Comparison of ENCODE assay signal across 38 cellular contexts in the genomic region with DNA sequence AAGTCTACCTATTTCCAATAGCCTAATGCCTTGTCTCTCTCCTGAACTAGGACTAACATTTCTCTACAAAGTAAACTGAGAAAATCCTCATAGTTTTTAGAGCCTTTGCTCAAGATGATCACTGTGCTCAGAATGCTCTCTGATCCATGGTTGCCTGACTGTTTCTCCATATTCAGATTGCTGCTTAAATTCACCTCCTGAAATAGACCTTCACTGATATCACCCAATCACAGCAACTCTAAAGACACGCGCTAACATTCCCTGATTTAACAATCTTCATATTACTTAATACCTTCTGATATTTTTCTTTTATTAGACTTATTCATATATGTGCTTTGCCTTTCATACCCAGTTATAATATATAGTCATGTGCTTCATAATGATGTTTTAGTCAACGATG.
"Had no signal": no experiment of that assay in that cellular context is flagged by ENCODE, and none has a peak within 500 bp of the region (broad histone marks: within the 10 kb centered on the region; RNA-seq: fewer than 3 reads in every experiment).

No MANE protein-coding gene starts in this region.

- H3K27ac Mint-ChIP-seq: activated naive CD4-positive, alpha-beta T cell treated with anti-CD3 and anti-CD28 coated beads for 36 hours; activated naive CD4-positive, alpha-beta T cell treated with anti-CD3 and anti-CD28 coated beads, Interleukin-2, amount 10 ng/mL, durations not matched to agents 7 days and 5 days; activated naive CD4-positive, alpha-beta T cell treated with anti-CD3 and anti-CD28 coated beads, Interleukin-2, amount 50 U/mL, for 24 hours; activated naive CD4-positive, alpha-beta T cell treated with anti-CD3 and anti-CD28 coated beads, Interleukin-2, amount 50 U/mL, for 72 hours; activated naive CD8-positive, alpha-beta T cell; activated naive CD8-positive, alpha-beta T cell treated with anti-CD3 and anti-CD28 coated beads for 36 hours; activated naive CD8-positive, alpha-beta T cell treated with anti-CD3 and anti-CD28 coated beads, Interleukin-2, amount 10 ng/mL, durations not matched to agents 7 days and 5 days; activated naive CD8-positive, alpha-beta T cell treated with anti-CD3 and anti-CD28 coated beads, Interleukin-2, amount 50 U/mL, for 24 hours; activated T-cell treated with anti-CD3 and anti-CD28 coated beads, Interleukin-2, amount 50 U/mL, for 72 hours; activated T-helper 1 cell treated with anti-CD3 and anti-CD28 coated beads, Interleukin-12 subunit alpha, Interleukin-12 subunit beta, Interleukin-2, Interleukin-4 antibody, amounts not matched to agents 30 ng/mL and 10 ng/mL and 1 ng/mL, durations not matched to agents 14 hours and 24 hours and 36 hours; activated T-helper 17 cell treated with anti-CD3 and anti-CD28 coated beads, Interleukin-2, amount 50 U/mL, for 72 hours; activated T-helper 2 cell treated with anti-CD3 and anti-CD28 coated beads, Interferon-gamma antibody, Interleukin-2, Interleukin-4, amounts not matched to agents 10 μg/mL and 5 μg/mL and 100 μg/mL, durations not matched to agents 14 hours and 24 hours and 36 hours; brain had no signal

- FAIRE-seq: astrocyte, colon had no signal

- H3K4me3 Mint-ChIP-seq: activated naive CD4-positive, alpha-beta T cell treated with anti-CD3 and anti-CD28 coated beads for 36 hours; activated naive CD4-positive, alpha-beta T cell treated with anti-CD3 and anti-CD28 coated beads, Interleukin-2, amount 10 ng/mL, durations not matched to agents 7 days and 5 days; activated naive CD4-positive, alpha-beta T cell treated with anti-CD3 and anti-CD28 coated beads, Interleukin-2, amount 50 U/mL, for 24 hours; activated naive CD8-positive, alpha-beta T cell; activated naive CD8-positive, alpha-beta T cell treated with anti-CD3 and anti-CD28 coated beads for 36 hours; activated naive CD8-positive, alpha-beta T cell treated with anti-CD3 and anti-CD28 coated beads, Interleukin-2, amount 10 ng/mL, durations not matched to agents 7 days and 5 days; activated naive CD8-positive, alpha-beta T cell treated with anti-CD3 and anti-CD28 coated beads, Interleukin-2, amount 50 U/mL, for 24 hours; activated T-cell treated with anti-CD3 and anti-CD28 coated beads, Interleukin-2, amount 50 U/mL, for 4 hours; activated T-cell treated with anti-CD3 and anti-CD28 coated beads, Interleukin-2, amount 50 U/mL, for 72 hours; activated T-helper 1 cell treated with anti-CD3 and anti-CD28 coated beads, Interleukin-12 subunit alpha, Interleukin-12 subunit beta, Interleukin-2, Interleukin-4 antibody, amounts not matched to agents 30 ng/mL and 10 ng/mL and 1 ng/mL, durations not matched to agents 14 hours and 24 hours and 36 hours; activated T-helper 17 cell treated with anti-CD3 and anti-CD28 coated beads, Interleukin-2, amount 50 U/mL, for 72 hours; brain; central memory CD8-positive, alpha-beta T cell had no signal

- DNase-seq: activated effector memory CD4-positive, alpha-beta T cell treated with anti-CD3 and anti-CD28 coated beads, Interleukin-2, amount 50 U/mL, for 16 hours; activated effector memory CD4-positive, alpha-beta T cell treated with Interleukin-2 at 50 U/mL for 16 hours; activated gamma-delta T cell; activated gamma-delta T cell treated with Interleukin-2 at 50 U/mL for 16 hours; activated naive CD4-positive, alpha-beta T cell; activated naive CD4-positive, alpha-beta T cell treated with anti-CD3 and anti-CD28 coated beads for 36 hours; activated naive CD4-positive, alpha-beta T cell treated with anti-CD3 and anti-CD28 coated beads, Interleukin-2, amount 10 ng/mL, durations not matched to agents 7 days and 5 days; activated naive CD4-positive, alpha-beta T cell treated with anti-CD3 and anti-CD28 coated beads, Interleukin-2, amount 50 U/mL, for 16 hours; activated naive CD4-positive, alpha-beta T cell treated with Interleukin-2 at 50 U/mL for 16 hours; activated naive CD8-positive, alpha-beta T cell treated with anti-CD3 and anti-CD28 coated beads for 36 hours; activated naive CD8-positive, alpha-beta T cell treated with anti-CD3 and anti-CD28 coated beads, Interleukin-2, amount 10 ng/mL, durations not matched to agents 7 days and 5 days; activated naive CD8-positive, alpha-beta T cell treated with anti-CD3 and anti-CD28 coated beads, Interleukin-2, amount 50 U/mL, for 24 hours; activated T-cell treated with anti-CD3 and anti-CD28 coated beads, Interleukin-2, amount 50 U/mL, for 4 hours; activated T-cell treated with anti-CD3 and anti-CD28 coated beads, Interleukin-2, amount 50 U/mL, for 48 hours; activated T-cell treated with anti-CD3 and anti-CD28 coated beads, Interleukin-2, amount 50 U/mL, for 72 hours; adrenal gland; amniotic stem cell; amygdala; anterior cingulate cortex; aorta; body of pancreas; brain microvascular endothelial cell; caudate nucleus; central memory CD4-positive, alpha-beta T cell; cerebellar nuclear complex had no signal

- H3K4me3 ChIP-seq: adrenal gland, ascending aorta, body of pancreas, breast epithelium, cardiac muscle cell had no signal

- H3K27ac ChIP-seq: adrenal gland, ascending aorta, body of pancreas, brain microvascular endothelial cell, breast epithelium, cardiac muscle cell had no signal

- H3K9me3 Mint-ChIP-seq: activated naive CD4-positive, alpha-beta T cell treated with anti-CD3 and anti-CD28 coated beads for 36 hours; activated naive CD8-positive, alpha-beta T cell treated with anti-CD3 and anti-CD28 coated beads for 36 hours; activated naive CD8-positive, alpha-beta T cell treated with anti-CD3 and anti-CD28 coated beads, Interleukin-2, amount 50 U/mL, for 24 hours; activated T-helper 17 cell treated with anti-CD3 and anti-CD28 coated beads, Interleukin-2, amount 50 U/mL, for 72 hours; central memory CD8-positive, alpha-beta T cell had no signal

- H3K36me3 ChIP-seq: adrenal gland, ascending aorta, brain microvascular endothelial cell, breast epithelium, cardiac muscle cell had no signal

- H3K9me3 ChIP-seq: adrenal gland, ascending aorta, body of pancreas, breast epithelium had no signal

- ATAC-seq: activated naive CD4-positive, alpha-beta T cell treated with anti-CD3 and anti-CD28 coated beads, Interleukin-2, amount 50 U/mL, for 72 hours; activated naive CD8-positive, alpha-beta T cell treated with anti-CD3 and anti-CD28 coated beads, Interleukin-2, amount 50 U/mL, for 24 hours; activated T-cell treated with anti-CD3 and anti-CD28 coated beads, Interleukin-2, amount 50 U/mL, for 4 hours; activated T-cell treated with anti-CD3 and anti-CD28 coated beads, Interleukin-2, amount 50 U/mL, for 72 hours; activated T-helper 17 cell treated with anti-CD3 and anti-CD28 coated beads, Interleukin-2, amount 50 U/mL, for 72 hours; body of pancreas had no signal

- H3K27me3 Mint-ChIP-seq: activated naive CD4-positive, alpha-beta T cell treated with anti-CD3 and anti-CD28 coated beads, Interleukin-2, amount 50 U/mL, for 24 hours; activated naive CD8-positive, alpha-beta T cell; activated naive CD8-positive, alpha-beta T cell treated with anti-CD3 and anti-CD28 coated beads for 36 hours; activated naive CD8-positive, alpha-beta T cell treated with anti-CD3 and anti-CD28 coated beads, Interleukin-2, amount 10 ng/mL, durations not matched to agents 7 days and 5 days; activated naive CD8-positive, alpha-beta T cell treated with anti-CD3 and anti-CD28 coated beads, Interleukin-2, amount 50 U/mL, for 24 hours; activated T-helper 17 cell treated with anti-CD3 and anti-CD28 coated beads, Interleukin-2, amount 50 U/mL, for 72 hours; brain; central memory CD8-positive, alpha-beta T cell had no signal

- H3K27me3 ChIP-seq: adrenal gland, ascending aorta, body of pancreas, brain microvascular endothelial cell, breast epithelium, cardiac muscle cell had no signal

- H3K4me1 Mint-ChIP-seq: activated naive CD4-positive, alpha-beta T cell treated with anti-CD3 and anti-CD28 coated beads, Interleukin-2, amount 50 U/mL, for 24 hours; activated naive CD8-positive, alpha-beta T cell treated with anti-CD3 and anti-CD28 coated beads, Interleukin-2, amount 50 U/mL, for 24 hours; activated T-helper 17 cell treated with anti-CD3 and anti-CD28 coated beads, Interleukin-2, amount 50 U/mL, for 72 hours; brain had no signal

- H3K4me1 ChIP-seq: adrenal gland, ascending aorta, body of pancreas, breast epithelium had no signal
